ENCODE assay signal across 1 cellular context in genomic region chr13:68574053-68574452, GRCh38.
TF ChIP-seq lines count a peak whose summit lies in the region.

No MANE protein-coding gene starts in this region.

TF ChIP-seq in HepG2, 621 proteins besides CTCF, POLR2A, EP300 and RAD21 (continued from another document):
- TF ChIP-seq ZBTB42 (CRISPR knock-in tag; IDR thresholded peaks at IDR 0.05) (no peak), MBD4 (IDR thresholded peaks at IDR 0.05; ENCODE audit: borderline replicate concordance, low read length) (no peak), ZNF296 (CRISPR knock-in tag; conservative IDR thresholded peaks at IDR 0.05) (no peak)
